In the genomic region with DNA sequence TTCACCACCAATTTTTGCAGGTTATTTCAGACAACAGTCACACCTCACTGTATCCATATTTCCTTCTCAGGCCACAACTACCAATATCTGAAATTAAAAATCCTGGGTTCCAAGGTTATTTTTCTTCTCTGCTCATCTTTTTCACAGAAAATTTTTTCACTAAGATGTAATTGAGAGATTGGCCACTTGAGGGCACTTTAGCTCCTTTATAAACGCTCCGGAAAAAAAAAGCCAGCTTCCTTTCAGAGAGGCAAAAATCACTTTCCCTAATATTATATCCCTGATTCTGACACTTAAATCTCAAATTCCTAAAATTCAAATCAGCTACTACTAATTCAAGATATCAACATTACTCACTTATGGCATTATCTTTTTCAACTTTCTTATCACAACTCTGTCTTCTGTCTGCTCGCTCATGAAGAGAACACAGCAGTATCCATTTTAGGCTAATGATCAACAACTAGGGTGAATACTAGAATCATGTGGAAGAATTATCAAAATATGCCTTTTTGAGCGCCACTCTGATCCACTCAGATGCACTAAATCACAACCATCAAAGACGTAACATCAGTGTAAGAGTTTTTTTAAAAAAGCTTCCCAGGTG, we compare ENCODE assay signal across 9 cellular contexts.
DNase-seq lines count a peak whose midpoint lies in the region; ATAC-seq lines count a peak whose summit lies in the region.
"Had no signal": no experiment of that assay in that cellular context is flagged by ENCODE, and none has a peak within 500 bp of the region (broad histone marks: within the 10 kb centered on the region; RNA-seq: fewer than 3 reads in every experiment).

No MANE protein-coding gene starts in this region.

- ATAC-seq in GM21447 (IDR thresholded peaks at IDR 0.05; ENCODE audit: unreplicated experiment), result no peak
- ATAC-seq: naive thymus-derived CD8-positive, alpha-beta T cell had no signal

- DNase-seq in GM03348 (ENCODE audit: low spot score) (peak; percentile 46), NAMALWA (ENCODE audit: low spot score) (peak; percentile 68), SW480 (ENCODE audit: low spot score) (peak; percentile 14), globus pallidus (ENCODE audit: low spot score) (peak; percentile 37), superior temporal gyrus (ENCODE audit: extremely low spot score) (peak; percentile 87), HuH-7.5 (ENCODE audit: low spot score) (no peak)
- no peak for DNase-seq in activated CD4-positive, alpha-beta T cell treated with anti-CD3 and anti-CD28 coated beads for 1 hour

Comparison
In these comparisons a context has a peak if more than half of its experiments do, and no peak if none do; other contexts are left out.
1. DNase-seq: peak in GM03348 (single experiment), NAMALWA (single experiment), SW480 (single experiment), globus pallidus (single experiment) and superior temporal gyrus (single experiment); none in activated CD4-positive, alpha-beta T cell treated with anti-CD3 and anti-CD28 coated beads for 1 hour (single experiment) and HuH-7.5 (single experiment).